26 cellular contexts compared by ENCODE assay signal in the genomic region with DNA sequence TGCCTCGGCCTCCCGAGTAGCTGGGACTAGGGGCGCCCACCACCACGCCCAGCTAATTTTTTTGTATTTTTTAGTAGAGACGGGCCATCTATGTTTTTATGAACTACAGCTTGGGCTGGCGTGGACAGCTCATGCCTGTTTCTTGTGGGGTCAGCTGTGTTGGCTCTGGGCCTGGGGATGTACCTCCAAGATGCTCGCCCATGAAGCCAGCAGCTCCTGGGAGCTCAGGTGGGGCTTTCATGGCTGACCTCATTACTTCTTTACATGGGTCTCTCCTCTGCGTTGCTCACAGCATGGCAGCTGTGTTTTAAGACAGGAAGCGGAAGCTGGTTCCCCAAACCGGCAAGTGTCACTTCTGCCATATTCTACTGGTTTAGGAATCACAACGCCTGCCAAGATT.
"Had no signal": no experiment of that assay in that cellular context is flagged by ENCODE, and none has a peak within 500 bp of the region (broad histone marks: within the 10 kb centered on the region; RNA-seq: fewer than 3 reads in every experiment).

No MANE protein-coding gene starts in this region.

- ATAC-seq: gastrocnemius medialis; heart right ventricle; left colon; left lobe of liver; left ventricle myocardium superior; lower lobe of right lung; mucosa of descending colon; naive thymus-derived CD8-positive, alpha-beta T cell had no signal

- H3K36me3 ChIP-seq: esophagus squamous epithelium, gastrocnemius medialis, heart right ventricle, lower lobe of right lung had no signal

- H3K27ac ChIP-seq: coronary artery, dorsolateral prefrontal cortex, esophagus squamous epithelium, gastrocnemius medialis, heart right ventricle, lower lobe of right lung had no signal

- H3K9me3 ChIP-seq: gastrocnemius medialis, heart right ventricle, lower lobe of right lung had no signal

- DNase-seq: dermis blood vessel endothelial cell; dorsolateral prefrontal cortex; effector CD4-positive, alpha-beta T cell; effector memory CD4-positive, alpha-beta T cell; esophagus squamous epithelium; foreskin fibroblast; foreskin melanocyte; gastrocnemius medialis; glutamatergic neuron; head of caudate nucleus; heart right ventricle; hippocampal formation; kidney glomerular epithelial cell; left colon; left ventricle myocardium superior; lower lobe of right lung; mesenchymal stem cell; mucosa of descending colon; naive B cell; naive thymus-derived CD8-positive, alpha-beta T cell had no signal

- H3K27me3 ChIP-seq: dorsolateral prefrontal cortex, esophagus squamous epithelium, gastrocnemius medialis, heart right ventricle had no signal

- H3K4me3 ChIP-seq: coronary artery, dorsolateral prefrontal cortex, esophagus squamous epithelium, gastrocnemius medialis, heart right ventricle, lower lobe of right lung, mucosa of descending colon had no signal

- H3K4me1 ChIP-seq: esophagus squamous epithelium, gastrocnemius medialis, heart right ventricle, lower lobe of right lung had no signal

- FAIRE-seq: colon, endothelial cell of umbilical vein, islet of Langerhans, keratinocyte had no signal
